ENCODE assay signal across 8 cellular contexts in genomic region chr19:1240925-1241324, GRCh38. TPM values are rescaled to one million over a fixed set of nuclear protein-coding genes. Genes with fewer than 3 reads are reported as not detected.
DNase-seq lines count a peak whose midpoint lies in the region; ATAC-seq, FAIRE-seq and TF ChIP-seq lines count a peak whose summit lies in the region.

No MANE protein-coding gene starts in this region.

- WGBS in thyroid gland, 2 donors, result 61 to 63% methylated on average over 3 to 15 of the region's 15 CpGs

- peaks cover 14% of the 10 kb centered on the region for H3K27me3 Mint-ChIP-seq in activated CD8-positive, alpha-beta memory T cell treated with anti-CD3 and anti-CD28 coated beads, Interleukin-2, amount 10 ng/mL, durations not matched to agents 7 days and 5 days
- H3K27me3 Mint-ChIP-seq in activated T-cell treated with anti-CD3 and anti-CD28 coated beads, Interleukin-2, amount 50 U/mL, for 4 hours (ENCODE audit: low read depth), result peaks cover 7% of the 10 kb centered on the region

- peaks cover 23% of the 10 kb centered on the region for H3K79me2 ChIP-seq in keratinocyte (ENCODE audit: control insufficient read depth, insufficient read depth, low read length)

- ATAC-seq in activated CD8-positive, alpha-beta memory T cell treated with anti-CD3 and anti-CD28 coated beads, Interleukin-2, amount 10 ng/mL, durations not matched to agents 7 days and 5 days, result no peak
- ATAC-seq in activated T-cell treated with anti-CD3 and anti-CD28 coated beads, Interleukin-2, amount 50 U/mL, for 4 hours, result no peak

- peak overlapping the region; percentile 73 for H3K4me3 Mint-ChIP-seq in activated CD8-positive, alpha-beta memory T cell treated with anti-CD3 and anti-CD28 coated beads, Interleukin-2, amount 10 ng/mL, durations not matched to agents 7 days and 5 days
- H3K4me3 Mint-ChIP-seq in activated T-cell treated with anti-CD3 and anti-CD28 coated beads, Interleukin-2, amount 50 U/mL, for 4 hours, result peak overlapping the region; percentile 88

- no peak overlapping the region for H2AFZ ChIP-seq in keratinocyte (ENCODE audit: control insufficient read depth, low read length)

- H4K20me1 ChIP-seq in keratinocyte (ENCODE audit: control insufficient read depth, extremely low read depth, insufficient read depth, low read length), result no peaks in the 10 kb centered on the region

- H3K27me3 ChIP-seq in keratinocyte (ENCODE audit: control insufficient read depth, extremely low read depth, insufficient read depth, low read length) (no peaks in the 10 kb centered on the region), thyroid gland (no peaks in the 10 kb centered on the region)

- H3K27ac ChIP-seq in keratinocyte (ENCODE audit: control insufficient read depth, insufficient read depth, low read length) (no peak overlapping the region), thyroid gland (peak overlapping the region; percentile 90 to 94 (median 90))

- CTCF ChIA-PET in activated CD8-positive, alpha-beta memory T cell treated with anti-CD3 and anti-CD28 coated beads, Interleukin-2, amount 10 ng/mL, durations not matched to agents 7 days and 5 days (lab: Charles Lee), result interaction anchor here (0.6 to 10.1 kb wide), 23 partner anchors 8 to 378 kb away, joined by 3 to 723 read pairs (median 3); partner anchors contain the start of genes CIRBP, CNN2, FAM174C and WDR18
- CTCF ChIA-PET in GM10248 (lab: Yijun Ruan, JAX), result interaction anchor here (0.7 to 9.8 kb wide), 12 partner anchors 11 to 318 kb away, joined by 3 to 491 read pairs (median 4); partner anchors contain the start of genes ABCA7, CIRBP and WDR18

- peak overlapping the region; percentile 79 for H3K9ac ChIP-seq in keratinocyte (ENCODE audit: control insufficient read depth, extremely low read depth, insufficient read depth, low read length)

- H3K4me3 ChIP-seq in keratinocyte (ENCODE audit: control insufficient read depth in 2 of 3, extremely low read depth in 1 of 3, insufficient read depth in 2 of 3, low read depth in 1 of 3, low read length in 3 of 3) (peak overlapping the region in 2 of 3 experiments; percentile 34 to 84), thyroid gland (replicated peaks in 1 of 3) (no peak overlapping the region)

- H3K9me1 ChIP-seq in keratinocyte (ENCODE audit: control insufficient read depth, extremely low read depth, insufficient read depth, low read length), result no peaks in the 10 kb centered on the region

- H3K9me3 Mint-ChIP-seq in activated CD8-positive, alpha-beta memory T cell treated with anti-CD3 and anti-CD28 coated beads, Interleukin-2, amount 10 ng/mL, durations not matched to agents 7 days and 5 days (ENCODE audit: low read depth), result no peaks in the 10 kb centered on the region
- H3K9me3 Mint-ChIP-seq in activated T-cell treated with anti-CD3 and anti-CD28 coated beads, Interleukin-2, amount 50 U/mL, for 4 hours, result no peaks in the 10 kb centered on the region

- no peak for TF ChIP-seq POLR2A in thyroid gland (IDR thresholded peaks at IDR 0.05)

- no peak for FAIRE-seq in keratinocyte (lab: Jason Lieb, UNC)

- intact Hi-C loops in thyroid gland (cut with DNase I), result no loop called here

- H3K36me3 Mint-ChIP-seq in activated CD8-positive, alpha-beta memory T cell treated with anti-CD3 and anti-CD28 coated beads, Interleukin-2, amount 10 ng/mL, durations not matched to agents 7 days and 5 days, result no peaks in the 10 kb centered on the region
- no peaks in the 10 kb centered on the region for H3K36me3 Mint-ChIP-seq in activated T-cell treated with anti-CD3 and anti-CD28 coated beads, Interleukin-2, amount 50 U/mL, for 4 hours (ENCODE audit: insufficient read depth)

- no peak for DNase-seq in activated CD8-positive, alpha-beta memory T cell treated with anti-CD3 and anti-CD28 coated beads, Interleukin-2, amount 10 ng/mL, durations not matched to agents 7 days and 5 days
- no peak for DNase-seq in activated CD8-positive, alpha-beta memory T cell treated with anti-CD3 and anti-CD28 coated beads, Interleukin-2, amount 50 U/mL, for 48 hours
- DNase-seq in activated T-cell treated with anti-CD3 and anti-CD28 coated beads, Interleukin-2, amount 50 U/mL, for 4 hours, result no peak
- DNase-seq in keratinocyte (ENCODE audit: low read depth, low spot score) (no peak), thyroid gland (peak in 1 of 2 donors; percentile 23), NCI-H1417 treated with DMSO at 0.1 percent for 48 hours (lab: John Stamatoyannopoulos, UW) (no peak), GM10248 (ENCODE audit: extremely low spot score) (no peak), NCI-H146 (lab: John Stamatoyannopoulos, UW) (no peak)

- dilution Hi-C loops in keratinocyte (cut with MboI; ENCODE audit: extremely low pct_ligation_motif_present, low sequenced_read_pairs), result no loop called here

- no peaks in the 10 kb centered on the region for H3K9me3 ChIP-seq in keratinocyte (ENCODE audit: control insufficient read depth, low read depth, low read length)
- no peaks in the 10 kb centered on the region for H3K9me3 ChIP-seq in thyroid gland

- peak overlapping the region; percentile 84 for H3K27ac Mint-ChIP-seq in activated CD8-positive, alpha-beta memory T cell treated with anti-CD3 and anti-CD28 coated beads, Interleukin-2, amount 10 ng/mL, durations not matched to agents 7 days and 5 days

- peaks cover 35% of the 10 kb centered on the region for H3K4me1 Mint-ChIP-seq in activated CD8-positive, alpha-beta memory T cell treated with anti-CD3 and anti-CD28 coated beads, Interleukin-2, amount 10 ng/mL, durations not matched to agents 7 days and 5 days
- peaks cover 36% of the 10 kb centered on the region for H3K4me1 Mint-ChIP-seq in activated T-cell treated with anti-CD3 and anti-CD28 coated beads, Interleukin-2, amount 50 U/mL, for 4 hours (ENCODE audit: low read depth)

- H3K36me3 ChIP-seq in keratinocyte (ENCODE audit: control insufficient read depth in 2 of 2, extremely low read depth in 1 of 2, insufficient read depth in 2 of 2, low read length in 2 of 2), result no peaks in the 10 kb centered on the region
- no peaks in the 10 kb centered on the region for H3K36me3 ChIP-seq in thyroid gland

- H3K4me1 ChIP-seq in keratinocyte (ENCODE audit: control insufficient read depth, extremely low read depth, insufficient read depth, low read length) (peaks cover 38% of the 10 kb centered on the region), thyroid gland (peaks cover 51 to 71% of the 10 kb centered on the region in 2 donors)

- POLR2A ChIA-PET in GM10248 (lab: Yijun Ruan, JAX), result interaction anchor here (1.2 to 2.3 kb wide), 3 partner anchors 25 to 201 kb away, joined by 3 to 11 read pairs (median 3); partner anchors contain the start of genes ABCA7 and CIRBP

- peak overlapping the region; percentile 91 for H3K4me2 ChIP-seq in keratinocyte (ENCODE audit: control insufficient read depth, extremely low read depth, insufficient read depth, low read depth, low read length)

- TF ChIP-seq CTCF in keratinocyte (optimal IDR thresholded peaks at IDR 0.05 in 1 of 3, IDR thresholded peaks at IDR 0.05 in 1 of 3, conservative IDR thresholded peaks at IDR 0.05 in 1 of 3; ENCODE audit: extremely low read depth in 1 of 3, insufficient read depth in 2 of 3, low read length in 3 of 3) (no peak), thyroid gland (IDR thresholded peaks at IDR 0.05) (no peak), GM10248 (IDR thresholded peaks at IDR 0.05; ENCODE audit: control extremely low read depth, extremely low read depth, low read depth, missing control alignments) (no peak)

RNA-seq across cellular contexts. Expression of gene ATP5F1D, which starts 0.6 kb away (rescaled TPM):
- total RNA-seq in activated CD8-positive, alpha-beta memory T cell treated with anti-CD3 and anti-CD28 coated beads, Interleukin-2, amount 10 ng/mL, durations not matched to agents 7 days and 5 days, result 100 to 1,000 TPM; 190 to 221 TPM
- 100 to 1,000 TPM; 259 to 434 (median 312) TPM for total RNA-seq in activated T-cell treated with anti-CD3 and anti-CD28 coated beads, Interleukin-2, amount 50 U/mL, for 4 hours
- polyA plus RNA-seq in keratinocyte, result 51.3 to 95.4 TPM (median 80.0 TPM) in 3 replicates
- polyA plus RNA-seq in keratinocyte (2011; ENCODE audit: low read depth), result 74.6 TPM
- polyA plus RNA-seq in keratinocyte (2011; cell fraction: cytosol; rRNA removed), result 33.2 and 137 TPM in 2 replicates
- 27.1 and 36.2 TPM in 2 replicates for polyA plus RNA-seq in keratinocyte (2011; cell fraction: nucleus; rRNA removed)
- 91.2 and 205 TPM in 2 replicates for polyA plus RNA-seq in keratinocyte (2012; ENCODE audit: low replicate concordance)
- polyA minus RNA-seq in keratinocyte, result 23.4 to 39.5 TPM (median 25.4 TPM) in 3 replicates
- 297 TPM for polyA minus RNA-seq in keratinocyte (2011; cell fraction: cytosol; rRNA and poly(A)+ RNA removed)
- polyA minus RNA-seq in keratinocyte (2011; cell fraction: nucleus; rRNA and poly(A)+ RNA removed), result 29.9 and 36.3 TPM in 2 replicates
- total RNA-seq in thyroid gland, result 100 to 1,000 TPM in 1 of 4 donors, 10 to 100 TPM in 3; 39.2 to 182 (median 83.0) TPM

RNA-seq across cellular contexts. Expression of gene CBARP, which starts 3.1 kb away (rescaled TPM):
- under 1 TPM; 0.29 to 0.52 TPM for total RNA-seq in activated CD8-positive, alpha-beta memory T cell treated with anti-CD3 and anti-CD28 coated beads, Interleukin-2, amount 10 ng/mL, durations not matched to agents 7 days and 5 days
- total RNA-seq in activated T-cell treated with anti-CD3 and anti-CD28 coated beads, Interleukin-2, amount 50 U/mL, for 4 hours, result 1 to 10 TPM in 2 of 3 donors, under 1 TPM in 1; 0.63 to 1.4 (median 1.1) TPM
- 0.93 to 2.8 TPM (median 1.2 TPM) in 3 replicates for polyA plus RNA-seq in keratinocyte
- polyA plus RNA-seq in keratinocyte (2011; ENCODE audit: low read depth), result 0.51 TPM
- polyA plus RNA-seq in keratinocyte (2011; cell fraction: cytosol; rRNA removed), result 0.55 and 1.9 TPM in 2 replicates
- polyA plus RNA-seq in keratinocyte (2011; cell fraction: nucleus; rRNA removed), result 3.6 and 6.2 TPM in 2 replicates
- polyA plus RNA-seq in keratinocyte (2012; ENCODE audit: low replicate concordance), result 3.5 and 3.6 TPM in 2 replicates
- 0.30 to 1.2 TPM (median 1.2 TPM) in 3 replicates for polyA minus RNA-seq in keratinocyte
- 11.5 TPM for polyA minus RNA-seq in keratinocyte (2011; cell fraction: cytosol; rRNA and poly(A)+ RNA removed)
- polyA minus RNA-seq in keratinocyte (2011; cell fraction: nucleus; rRNA and poly(A)+ RNA removed), result 3.4 and 7.1 TPM in 2 replicates
- 1 to 10 TPM in 3 of 4 donors, under 1 TPM in 1; 0.73 to 3.2 (median 1.5) TPM for total RNA-seq in thyroid gland

RNA-seq across cellular contexts. Expression of gene MIDN, which starts 7.5 kb away (rescaled TPM):
- total RNA-seq in activated CD8-positive, alpha-beta memory T cell treated with anti-CD3 and anti-CD28 coated beads, Interleukin-2, amount 10 ng/mL, durations not matched to agents 7 days and 5 days, result 10 to 100 TPM; 73.3 to 88.6 TPM
- total RNA-seq in activated T-cell treated with anti-CD3 and anti-CD28 coated beads, Interleukin-2, amount 50 U/mL, for 4 hours, result 10 to 100 TPM; 63.2 to 70.0 (median 68.7) TPM
- polyA plus RNA-seq in keratinocyte, result 4.7 to 14.1 TPM (median 6.8 TPM) in 3 replicates
- 9.3 TPM for polyA plus RNA-seq in keratinocyte (2011; ENCODE audit: low read depth)
- polyA plus RNA-seq in keratinocyte (2011; cell fraction: cytosol; rRNA removed), result 3.8 and 6.9 TPM in 2 replicates
- polyA plus RNA-seq in keratinocyte (2011; cell fraction: nucleus; rRNA removed), result 23.5 and 31.4 TPM in 2 replicates
- 23.0 and 30.3 TPM in 2 replicates for polyA plus RNA-seq in keratinocyte (2012; ENCODE audit: low replicate concordance)
- polyA minus RNA-seq in keratinocyte, result 5.9 to 26.1 TPM (median 6.6 TPM) in 3 replicates
- polyA minus RNA-seq in keratinocyte (2011; cell fraction: cytosol; rRNA and poly(A)+ RNA removed), result 44.9 TPM
- 31.4 and 35.8 TPM in 2 replicates for polyA minus RNA-seq in keratinocyte (2011; cell fraction: nucleus; rRNA and poly(A)+ RNA removed)
- 10 to 100 TPM; 16.2 to 89.2 (median 17.9) TPM for total RNA-seq in thyroid gland

RNA-seq across cellular contexts. Expression of gene CIRBP, which starts 28.2 kb away (rescaled TPM):
- 100 to 1,000 TPM; 189 to 210 TPM for total RNA-seq in activated CD8-positive, alpha-beta memory T cell treated with anti-CD3 and anti-CD28 coated beads, Interleukin-2, amount 10 ng/mL, durations not matched to agents 7 days and 5 days
- total RNA-seq in activated T-cell treated with anti-CD3 and anti-CD28 coated beads, Interleukin-2, amount 50 U/mL, for 4 hours, result 100 to 1,000 TPM; 269 to 294 (median 285) TPM
- polyA plus RNA-seq in keratinocyte, result 97.5 to 164 TPM (median 113 TPM) in 3 replicates
- polyA plus RNA-seq in keratinocyte (2011; ENCODE audit: low read depth), result 140 TPM
- 57.4 and 107 TPM in 2 replicates for polyA plus RNA-seq in keratinocyte (2011; cell fraction: cytosol; rRNA removed)
- polyA plus RNA-seq in keratinocyte (2011; cell fraction: nucleus; rRNA removed), result 226 and 247 TPM in 2 replicates
- polyA plus RNA-seq in keratinocyte (2012; ENCODE audit: low replicate concordance), result 130 and 149 TPM in 2 replicates
- 15.5 to 48.4 TPM (median 20.1 TPM) in 3 replicates for polyA minus RNA-seq in keratinocyte
- polyA minus RNA-seq in keratinocyte (2011; cell fraction: cytosol; rRNA and poly(A)+ RNA removed), result 122 TPM
- polyA minus RNA-seq in keratinocyte (2011; cell fraction: nucleus; rRNA and poly(A)+ RNA removed), result 28.2 and 42.2 TPM in 2 replicates
- 1,000 to 10,000 TPM in 2 of 4 donors, 100 to 1,000 TPM in 2; 679 to 1,194 (median 893) TPM for total RNA-seq in thyroid gland

RNA-seq across cellular contexts. Expression of gene FAM174C, which starts 34.4 kb away (rescaled TPM):
- 10 to 100 TPM; 54.7 to 60.3 TPM for total RNA-seq in activated CD8-positive, alpha-beta memory T cell treated with anti-CD3 and anti-CD28 coated beads, Interleukin-2, amount 10 ng/mL, durations not matched to agents 7 days and 5 days
- total RNA-seq in activated T-cell treated with anti-CD3 and anti-CD28 coated beads, Interleukin-2, amount 50 U/mL, for 4 hours, result 100 to 1,000 TPM; 189 to 199 (median 194) TPM
- polyA plus RNA-seq in keratinocyte, result 18.5 to 30.1 TPM (median 27.6 TPM) in 3 replicates
- polyA plus RNA-seq in keratinocyte (2011; ENCODE audit: low read depth), result 16.5 TPM
- polyA plus RNA-seq in keratinocyte (2011; cell fraction: cytosol; rRNA removed), result 23.5 and 65.8 TPM in 2 replicates
- polyA plus RNA-seq in keratinocyte (2011; cell fraction: nucleus; rRNA removed), result 16.3 and 21.3 TPM in 2 replicates
- 45.3 and 60.9 TPM in 2 replicates for polyA plus RNA-seq in keratinocyte (2012; ENCODE audit: low replicate concordance)
- polyA minus RNA-seq in keratinocyte, result 7.1 to 15.1 TPM (median 8.0 TPM) in 3 replicates
- polyA minus RNA-seq in keratinocyte (2011; cell fraction: cytosol; rRNA and poly(A)+ RNA removed), result 49.3 TPM
- 3.1 and 5.0 TPM in 2 replicates for polyA minus RNA-seq in keratinocyte (2011; cell fraction: nucleus; rRNA and poly(A)+ RNA removed)
- total RNA-seq in thyroid gland, result 100 to 1,000 TPM in 1 of 4 donors, 10 to 100 TPM in 3; 50.8 to 114 (median 64.6) TPM

Comparison
In these comparisons a context has a peak if more than half of its experiments do, and no peak if none do; other contexts are left out.
1. H3K4me3 ChIP-seq: peak in keratinocyte (2 of 3); none in thyroid gland (0 of 3).